15 cellular contexts compared by ENCODE assay signal in the genomic region with DNA sequence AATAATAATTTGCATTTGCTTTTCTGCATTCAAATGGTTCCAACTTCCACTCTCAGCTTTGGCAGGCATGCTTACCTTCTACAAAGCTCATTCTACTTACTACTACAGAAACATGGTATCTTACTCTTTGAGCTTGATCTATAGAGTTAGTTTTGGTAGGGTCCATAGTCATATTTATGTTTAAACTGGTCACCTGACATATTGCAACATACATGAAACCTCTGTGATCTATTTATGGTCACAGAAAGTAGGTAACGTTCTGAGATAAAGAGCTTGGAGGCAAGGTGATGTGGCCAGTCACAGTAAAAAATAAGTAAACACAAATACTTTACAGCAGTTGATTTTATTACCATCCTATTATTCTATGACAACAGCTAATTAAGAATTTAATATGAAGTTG. TPM values are rescaled to one million over a fixed set of nuclear protein-coding genes. Genes with fewer than 3 reads are reported as not detected.
A peak's percentile ranks its signal among the peaks of the same experiment; 100 is the strongest.
DNase-seq lines count a peak whose midpoint lies in the region; ATAC-seq and TF ChIP-seq lines count a peak whose summit lies in the region.
"Had no signal": no experiment of that assay in that cellular context is flagged by ENCODE, and none has a peak within 500 bp of the region (broad histone marks: within the 10 kb centered on the region; RNA-seq: fewer than 3 reads in every experiment).

No MANE protein-coding gene starts in this region.

- H3K4me3 Mint-ChIP-seq in nephron: peak overlapping the region; percentile 86 to 98 (median 89)
- no peak overlapping the region for H3K4me3 Mint-ChIP-seq in T-cell
- H3K4me3 Mint-ChIP-seq: activated naive CD8-positive, alpha-beta T cell treated with anti-CD3 and anti-CD28 coated beads, Interleukin-2, amount 50 U/mL, for 24 hours had no signal

- 0 out of 2 replicates have a peak overlapping the region, but pooled peaks have one; percentile 46 for H3K14ac ChIP-seq in IMR-90 (replicated peaks; ENCODE audit: low read depth, low read length)

- no peak overlapping the region for H2BK120ac ChIP-seq in IMR-90 (ENCODE audit: low read depth, low read length)

- dilution Hi-C loops in IMR-90 (cut with HindIII; ENCODE audit: low sequenced_read_pairs, unreplicated experiment): no loop called here

- H2BK20ac ChIP-seq in IMR-90 (ENCODE audit: low read depth, low read length): 0 out of 2 replicates have a peak overlapping the region, but pooled peaks have one; percentile 36

- peak overlapping the region; percentile 4; the same call in 1 of the 2 replicates for H3K4me3 ChIP-seq in AG09309 (ENCODE audit: control insufficient read depth, low read depth, low read length)
- H3K4me3 ChIP-seq in IMR-90 (ENCODE audit: insufficient read depth, low read depth, low read length): no peak overlapping the region
- peak overlapping the region; percentile 84 for H3K4me3 ChIP-seq in brain microvascular endothelial cell (ENCODE audit: low read depth, low read length)
- H3K4me3 ChIP-seq in gastrocnemius medialis: no peak overlapping the region
- H3K4me3 ChIP-seq: tibial nerve had no signal

- peak overlapping the region; percentile 13; the same call in 1 of the 2 replicates for H4K5ac ChIP-seq in IMR-90 (ENCODE audit: low read depth, low read length)

- H3K4ac ChIP-seq in IMR-90 (ENCODE audit: low read depth, low read length): no peak overlapping the region

- no peak overlapping the region for H2AFZ ChIP-seq in IMR-90 (replicated peaks; ENCODE audit: low read length, poor library complexity)

- H3K9me1 ChIP-seq in IMR-90 (ENCODE audit: insufficient read depth, low read length): peaks cover 7% of the 10 kb centered on the region; the same call in 1 of the 2 replicates

- H3K9ac ChIP-seq in IMR-90 (ENCODE audit: low read depth, low read length): no peak overlapping the region; the same call in 1 of the 2 replicates

- H3K4me2 ChIP-seq in IMR-90 (ENCODE audit: low read depth, low read length): peak overlapping the region; percentile 78; the same call in 1 of the 2 replicates

- H3K27me3 ChIP-seq in IMR-90 (ENCODE audit: control insufficient read depth, insufficient read depth, low read length) (no peaks in the 10 kb centered on the region), brain microvascular endothelial cell (replicated peaks) (no peaks in the 10 kb centered on the region), gastrocnemius medialis (no peaks in the 10 kb centered on the region)
- H3K27me3 ChIP-seq: tibial nerve had no signal

- H3K27ac Mint-ChIP-seq in nephron (peak overlapping the region; percentile 78 to 99 (median 98)), T-cell (no peak overlapping the region)
- H3K27ac Mint-ChIP-seq: activated naive CD8-positive, alpha-beta T cell treated with anti-CD3 and anti-CD28 coated beads, Interleukin-2, amount 50 U/mL, for 24 hours had no signal

- no peak overlapping the region for H2AK5ac ChIP-seq in IMR-90 (ENCODE audit: low read depth, low read length)

- no peak overlapping the region; the same call in 1 of the 2 replicates for H3K18ac ChIP-seq in IMR-90 (ENCODE audit: low read depth, low read length)

- H3K79me1 ChIP-seq in IMR-90 (ENCODE audit: low read depth in 1 of 2, low read length in 2 of 2): peaks cover 11 to 39% of the 10 kb centered on the region in 2 experiments

- POLR2A ChIA-PET in IMR-90 (lab: Charles Lee; ENCODE audit: unreplicated experiment): no interaction called here
- POLR2A ChIA-PET in T-cell (lab: Charles Lee): interaction anchor here in 1 of 2 donors (0.6 kb wide), 1 partner anchor 1696 kb away, joined by 3 read pairs; no protein-coding TSS in a partner anchor

- no peaks in the 10 kb centered on the region for H3K27me3 Mint-ChIP-seq in nephron (ENCODE audit: low read depth)
- peaks cover 0 to 16% of the 10 kb centered on the region in 2 donors for H3K27me3 Mint-ChIP-seq in T-cell

- no CpG with 5 or more reads among the region's 1 CpG for WGBS in IMR-90 (ENCODE audit: extremely low coverage in 2 of 2, insufficient read length in 1 of 2), 2 experiments

- TF ChIP-seq RAD21 in IMR-90 (IDR thresholded peaks at IDR 0.05; ENCODE audit: low read length): no peak

- no peak overlapping the region for H4K91ac ChIP-seq in IMR-90 (ENCODE audit: insufficient read depth, low read depth, low read length)

- H2AK9ac ChIP-seq in IMR-90 (replicated peaks; ENCODE audit: low read depth, low read length, poor library complexity): no peak overlapping the region

- CTCF ChIA-PET in IMR-90 (lab: Yijun Ruan, JAX): interaction anchor here (0.7 to 1.4 kb wide), 4 partner anchors 9 to 392 kb away, joined by 3 to 6 read pairs (median 3); no protein-coding TSS in a partner anchor
- CTCF ChIA-PET in T-cell (lab: Charles Lee): interaction anchor here (0.6 kb wide), 2 partner anchors 223 to 1670 kb away, joined by 4 to 8 read pairs; no protein-coding TSS in a partner anchor

- TF ChIP-seq POLR2A in IMR-90 (IDR thresholded peaks at IDR 0.05; ENCODE audit: low read depth, low read length) (no peak), gastrocnemius medialis (IDR thresholded peaks at IDR 0.05) (no peak)

- peaks cover 3% of the 10 kb centered on the region for H3K9me3 Mint-ChIP-seq in nephron
- no peaks in the 10 kb centered on the region for H3K9me3 Mint-ChIP-seq in T-cell
- H3K9me3 Mint-ChIP-seq: activated naive CD8-positive, alpha-beta T cell treated with anti-CD3 and anti-CD28 coated beads, Interleukin-2, amount 50 U/mL, for 24 hours had no signal

- intact Hi-C loops in IMR-90 (cut with micrococcal nuclease): loop anchor here (10.0 kb wide), 1 partner anchor 989 kb away; no protein-coding TSS in a partner anchor
- intact Hi-C loops in gastrocnemius medialis (cut with DNase I; ENCODE audit: low total_unique reads): loop anchor here (10.0 kb wide), 2 partner anchors 501 to 951 kb away; no protein-coding TSS in a partner anchor

- H3K36me3 ChIP-seq in IMR-90 (ENCODE audit: control insufficient read depth, insufficient read depth, low read length): peaks cover 6% of the 10 kb centered on the region
- peaks cover 5% of the 10 kb centered on the region for H3K36me3 ChIP-seq in brain microvascular endothelial cell (replicated peaks)
- no peaks in the 10 kb centered on the region for H3K36me3 ChIP-seq in gastrocnemius medialis
- H3K36me3 ChIP-seq: tibial nerve had no signal

- H3K9me3 ChIP-seq in IMR-90 (ENCODE audit: control insufficient read depth, insufficient read depth, low read length) (no peaks in the 10 kb centered on the region), gastrocnemius medialis (no peaks in the 10 kb centered on the region)
- H3K9me3 ChIP-seq: tibial nerve had no signal

- ATAC-seq in IMR-90 (ENCODE audit: low read depth): no peak
- no peak for ATAC-seq in T-cell (replicated peaks in 1 of 4)
- ATAC-seq in gastrocnemius medialis: no peak
- ATAC-seq: activated naive CD8-positive, alpha-beta T cell treated with anti-CD3 and anti-CD28 coated beads, Interleukin-2, amount 50 U/mL, for 24 hours had no signal

- H3K4me1 Mint-ChIP-seq in nephron (peaks cover 52% of the 10 kb centered on the region), T-cell (peaks cover 15 to 21% (median 16%) of the 10 kb centered on the region in 3 donors)

- no TSS peak for BruUV-seq in IMR-90 (replicated peaks; lab: Mats Ljungman, UMichigan)

- H2BK15ac ChIP-seq in IMR-90 (ENCODE audit: low read depth, low read length): no peak overlapping the region

- H4K20me1 ChIP-seq in IMR-90 (ENCODE audit: insufficient read depth, low read length): no peaks in the 10 kb centered on the region

- peak overlapping the region; percentile 28; the same call in 1 of the 2 replicates for H3K23ac ChIP-seq in IMR-90 (ENCODE audit: low read depth, low read length)

- no peak for DNase-seq in AG09309 (ENCODE audit: low read depth)
- no peak for DNase-seq in IMR-90
- no peak for DNase-seq in brain microvascular endothelial cell
- no peak for DNase-seq in stimulated activated CD4-positive, alpha-beta T cell treated with anti-CD3 and anti-CD28 coated beads, Interleukin-2, amount 100 ng/mL, for 24 hours
- DNase-seq in T-cell: no peak
- no peak for DNase-seq in stimulated activated CD4-positive, alpha-beta T cell treated with anti-CD3 and anti-CD28 coated beads, Interleukin-2, amount 100 ng/mL, for 48 hours
- no peak for DNase-seq in gastrocnemius medialis
- DNase-seq: activated CD4-positive, alpha-beta T cell treated with anti-CD3 and anti-CD28 coated beads, Interleukin-2, amount 50 U/mL, for 4 hours; activated naive CD8-positive, alpha-beta T cell treated with anti-CD3 and anti-CD28 coated beads, Interleukin-2, amount 50 U/mL, for 24 hours; MV-4-11; NCI-H2171; SHP77 treated with DMSO at 0.1 percent for 48 hours; stimulated activated CD4-positive, alpha-beta T cell treated with anti-CD3 and anti-CD28 coated beads, Interleukin-4, amount 100 ng/mL, for 4 hours had no signal

- no peak overlapping the region for H4K8ac ChIP-seq in IMR-90 (ENCODE audit: low read depth in 2 of 2, low read length in 2 of 2)

- TF ChIP-seq CTCF in AG09309 (IDR thresholded peaks at IDR 0.05; ENCODE audit: control insufficient read depth, insufficient read depth, low read depth, low read length, missing control alignments): no peak
- TF ChIP-seq CTCF in IMR-90 (conservative IDR thresholded peaks at IDR 0.05; ENCODE audit: low read depth, low read length): no peak
- no peak for TF ChIP-seq CTCF in brain microvascular endothelial cell (IDR thresholded peaks at IDR 0.05; ENCODE audit: low read depth, low read length, missing control alignments)
- no peak for TF ChIP-seq CTCF in nephron (IDR thresholded peaks at IDR 0.05; ENCODE audit: unreplicated experiment in 3 of 3)
- TF ChIP-seq CTCF in gastrocnemius medialis (IDR thresholded peaks at IDR 0.05 in 4 of 5, conservative IDR thresholded peaks at IDR 0.05 in 1 of 5): no peak

- H3K36me3 Mint-ChIP-seq in nephron (ENCODE audit: low read depth) (peaks cover 62% of the 10 kb centered on the region), T-cell (no peaks in the 10 kb centered on the region)

- H3K4me1 ChIP-seq in IMR-90 (ENCODE audit: control insufficient read depth, insufficient read depth, low read length): peaks cover 8% of the 10 kb centered on the region
- H3K4me1 ChIP-seq in gastrocnemius medialis: peaks cover 57 to 73% of the 10 kb centered on the region in 2 donors

- peak overlapping the region; percentile 52 for H2BK5ac ChIP-seq in IMR-90 (ENCODE audit: low read depth, low read length, poor library complexity, severe bottlenecking)

- H3K56ac ChIP-seq in IMR-90 (ENCODE audit: extremely low read depth, insufficient read depth, low read length): no peak overlapping the region

- H3K27ac ChIP-seq in IMR-90 (ENCODE audit: insufficient read depth, low read length): no peak overlapping the region
- peak overlapping the region; percentile 97 for H3K27ac ChIP-seq in brain microvascular endothelial cell
- peak overlapping the region in 1 of 4 donors; percentile 94 for H3K27ac ChIP-seq in gastrocnemius medialis

- in situ Hi-C loops in IMR-90 (cut with MboI; ENCODE audit: low sequenced_read_pairs): no loop called here
- in situ Hi-C loops in brain microvascular endothelial cell (cut with HindIII; ENCODE audit: low pct_ligation_motif_present, low sequenced_read_pairs): no loop called here
- in situ Hi-C loops in gastrocnemius medialis (cut with MboI; ENCODE audit: low sequenced_read_pairs in 4 of 4): loop anchor here in 3 of 4 donors (5.0 to 10.0 kb wide), 3 partner anchors 199 to 393 kb away; no protein-coding TSS in a partner anchor

RNA-seq across cellular contexts. Expression of gene NREP, which starts 2.8 kb away (rescaled TPM):
- total RNA-seq in IMR-90 (2012; rRNA removed) (178 and 234 TPM in 2 replicates), T-cell (1 to 10 TPM; 2.1 to 9.0 (median 4.6) TPM), gastrocnemius medialis (1 to 10 TPM in 3 of 4 donors, under 1 TPM in 1; 0.85 to 2.9 (median 1.8) TPM)
- polyA plus RNA-seq in IMR-90 (2012; rRNA removed): 246 and 277 TPM in 2 replicates
- 42.7 and 48.6 TPM in 2 replicates for polyA plus RNA-seq in IMR-90 (2012; cell fraction: cytosol; rRNA removed)
- 62.1 and 406 TPM in 2 replicates for polyA plus RNA-seq in IMR-90 (2012; cell fraction: nucleus; rRNA removed; ENCODE audit: low replicate concordance)

Comparison
In these comparisons a context has a peak if more than half of its experiments do, and no peak if none do; other contexts are left out.
1. H3K4me3 ChIP-seq: peak in AG09309 (single experiment) and brain microvascular endothelial cell (single experiment); none in IMR-90 (single experiment) and gastrocnemius medialis (0 of 4).
2. H3K27ac Mint-ChIP-seq: peak in nephron (3 of 3); none in T-cell (0 of 2).
3. H3K4me3 Mint-ChIP-seq: peak in nephron (3 of 3); none in T-cell (0 of 3).
4. RNA of gene NREP, which starts 2.8 kb away (total RNA-seq): 178 to 234 TPM in IMR-90; 2.1 to 9.0 TPM in T-cell and 0.85 to 2.9 TPM in gastrocnemius medialis; every median in the first group is over 10 times any median in the second.
5. in situ Hi-C loops: an anchor here in gastrocnemius medialis (5.0 to 10.0 kb wide); none called in IMR-90 and brain microvascular endothelial cell.